In the genomic region with DNA sequence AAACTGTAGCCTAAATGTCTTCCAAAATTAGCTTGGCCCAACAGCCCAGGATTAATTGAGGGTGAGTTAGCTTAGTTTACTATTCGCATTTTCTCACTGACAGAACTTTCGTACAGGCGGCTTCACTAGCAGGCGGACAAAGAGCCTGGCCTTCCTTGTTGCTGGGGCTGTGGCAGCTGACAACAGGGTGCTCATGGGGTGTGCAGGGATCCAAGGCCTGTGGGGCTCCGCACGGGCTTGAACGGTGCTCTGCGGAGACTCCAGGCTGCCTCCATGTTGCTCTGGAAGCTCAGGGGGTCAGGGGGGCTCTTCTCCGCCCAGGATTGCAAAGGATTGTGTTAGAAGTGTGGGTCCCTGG, we compare ENCODE assay signal across 2 cellular contexts.
TF ChIP-seq lines count a peak whose summit lies in the region.

No MANE protein-coding gene starts in this region.

TF ChIP-seq in GM23338, 12 proteins besides CTCF, POLR2A, EP300 and RAD21:
- no peak for TF ChIP-seq EZH2 (IDR thresholded peaks at IDR 0.05; ENCODE audit: low read depth, unreplicated experiment)
- TF ChIP-seq POLR2AphosphoS5 (IDR thresholded peaks at IDR 0.05; ENCODE audit: low read depth) = 0 out of 2 replicates have a peak, but pooled peaks have one; percentile 45
TF ChIP-seq in GM23338: peak in this region for 1.

TF ChIP-seq in IMR-90, 13 proteins besides CTCF, POLR2A, EP300 and RAD21:
- no peak for TF ChIP-seq MAZ (IDR thresholded peaks at IDR 0.05; ENCODE audit: borderline replicate concordance, low read depth, low read length)
- TF ChIP-seq RFX5 (IDR thresholded peaks at IDR 0.05; ENCODE audit: low read depth, low read length) = no peak
- no peak for TF ChIP-seq CHD1 (IDR thresholded peaks at IDR 0.05; ENCODE audit: low read depth, low read length)
- TF ChIP-seq, protein P1, sequence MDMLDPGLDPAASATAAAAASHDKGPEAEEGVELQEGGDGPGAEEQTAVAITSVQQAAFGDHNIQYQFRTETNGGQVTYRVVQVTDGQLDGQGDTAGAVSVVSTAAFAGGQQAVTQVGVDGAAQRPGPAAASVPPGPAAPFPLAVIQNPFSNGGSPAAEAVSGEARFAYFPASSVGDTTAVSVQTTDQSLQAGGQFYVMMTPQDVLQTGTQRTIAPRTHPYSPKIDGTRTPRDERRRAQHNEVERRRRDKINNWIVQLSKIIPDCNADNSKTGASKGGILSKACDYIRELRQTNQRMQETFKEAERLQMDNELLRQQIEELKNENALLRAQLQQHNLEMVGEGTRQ (IDR thresholded peaks at IDR 0.05; ENCODE audit: low read depth, low read length) = no peak
- no peak for TF ChIP-seq MXI1 (IDR thresholded peaks at IDR 0.05; ENCODE audit: borderline replicate concordance, low read depth, low read length)
- no peak for TF ChIP-seq CEBPB (IDR thresholded peaks at IDR 0.05; ENCODE audit: low read depth, low read length)
- TF ChIP-seq BHLHE40 (IDR thresholded peaks at IDR 0.05; ENCODE audit: low read depth, low read length) = no peak
- no peak for TF ChIP-seq MAFK (IDR thresholded peaks at IDR 0.05; ENCODE audit: low read depth, low read length)
- no peak for TF ChIP-seq NFE2L2 (IDR thresholded peaks at IDR 0.05; ENCODE audit: low read depth, low read length)
- no peak for TF ChIP-seq FOS (IDR thresholded peaks at IDR 0.05; ENCODE audit: low read depth, low read length)
- no peak for TF ChIP-seq RCOR1 (IDR thresholded peaks at IDR 0.05; ENCODE audit: insufficient replicate concordance, low read length)
- no peak for TF ChIP-seq SMC3 (IDR thresholded peaks at IDR 0.05; ENCODE audit: low read depth, low read length)
TF ChIP-seq in IMR-90: peak in this region for 0.
